Comparison of ENCODE assay signal across 10 cellular contexts in the genomic region with DNA sequence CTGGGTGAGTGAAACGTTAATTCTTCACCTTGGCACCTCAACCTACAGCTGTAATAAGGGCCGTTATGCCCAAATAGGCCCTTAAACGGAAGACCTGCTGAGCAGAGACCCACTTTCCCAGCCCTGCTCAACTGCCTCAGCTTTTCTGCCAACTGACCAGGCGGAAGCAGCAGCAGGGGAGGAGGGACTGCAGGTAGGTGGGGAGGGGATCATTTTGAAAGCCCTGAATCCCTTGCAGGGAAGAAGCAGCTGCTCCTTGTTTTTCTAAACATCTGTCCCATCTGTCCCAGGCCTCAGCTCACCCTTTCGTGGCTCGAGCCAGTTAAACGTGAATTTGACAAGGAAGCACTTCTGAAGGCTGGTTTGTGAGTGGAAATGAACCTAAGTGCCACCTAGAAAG. TPM values are rescaled to one million over a fixed set of nuclear protein-coding genes. Genes with fewer than 3 reads are reported as not detected.
A peak's percentile ranks its signal among the peaks of the same experiment; 100 is the strongest.
DNase-seq lines count a peak whose midpoint lies in the region; ATAC-seq and TF ChIP-seq lines count a peak whose summit lies in the region.
"Had no signal": no experiment of that assay in that cellular context is flagged by ENCODE, and none has a peak within 500 bp of the region (broad histone marks: within the 10 kb centered on the region; RNA-seq: fewer than 3 reads in every experiment).

No MANE protein-coding gene starts in this region.

- DNase-seq in NCI-H69 (lab: John Stamatoyannopoulos, UW) (peak; percentile 90), ovary (peak in 2 of 5 donors; percentile 17 to 22), DMS153 (lab: John Stamatoyannopoulos, UW) (no peak), activated gamma-delta T cell treated with Interleukin-2 at 50 U/mL for 16 hours (no peak)
- no peak for DNase-seq in stimulated activated CD4-positive, alpha-beta T cell treated with anti-CD3 and anti-CD28 coated beads, Interleukin-1b, Interleukin-23, amount 100 ng/mL, for 48 hours
- DNase-seq: KBM-7 had no signal

- TF ChIP-seq CTCF in DOHH2 (IDR thresholded peaks at IDR 0.05; ENCODE audit: low read depth, low read length, poor library complexity, severe bottlenecking) (no peak), ovary (IDR thresholded peaks at IDR 0.05) (no peak)

- H3K4me3 ChIP-seq in DOHH2 (ENCODE audit: low read length) (peak overlapping the region; percentile 83), duodenal mucosa (ENCODE audit: low read depth in 1 of 2, low read length in 2 of 2) (peak overlapping the region; percentile 94 to 95), ovary (peak overlapping the region; percentile 93)

- H3K4me1 ChIP-seq in DOHH2 (ENCODE audit: control insufficient read depth, low read length) (peaks cover 20% of the 10 kb centered on the region), duodenal mucosa (ENCODE audit: control insufficient read depth in 1 of 2, insufficient read depth in 2 of 2, low read length in 2 of 2) (peaks cover 22 to 27% of the 10 kb centered on the region in 2 donors), ovary (ENCODE audit: insufficient read depth) (peaks cover 7% of the 10 kb centered on the region)

- H3K4me2 ChIP-seq in DOHH2 (ENCODE audit: low read length), result peak overlapping the region; percentile 77

- no peak for TF ChIP-seq EP300 in ovary (IDR thresholded peaks at IDR 0.05)

- no peaks in the 10 kb centered on the region for H3F3A ChIP-seq in DOHH2 (ENCODE audit: control insufficient read depth, insufficient read depth)

- H3K9me2 ChIP-seq in DOHH2 (replicated peaks; ENCODE audit: control insufficient read depth, low read length), result no peaks in the 10 kb centered on the region

- H4K20me1 ChIP-seq in DOHH2 (ENCODE audit: control insufficient read depth, insufficient read depth, low read depth, low read length), result no peaks in the 10 kb centered on the region

- H3K27ac ChIP-seq in DOHH2 (ENCODE audit: low read depth, low read length) (no peak overlapping the region), duodenal mucosa (ENCODE audit: low read depth, low read length) (no peak overlapping the region), ovary (no peak overlapping the region)

- H3K27me3 ChIP-seq in DOHH2 (ENCODE audit: control insufficient read depth, low read length) (no peaks in the 10 kb centered on the region), duodenal mucosa (ENCODE audit: control insufficient read depth in 1 of 2, insufficient read depth in 2 of 2, low read length in 2 of 2) (no peaks in the 10 kb centered on the region), ovary (no peaks in the 10 kb centered on the region)
- H3K27me3 ChIP-seq: left lung had no signal

- intact Hi-C loops in ovary (cut with DNase I), result no loop called here

- WGBS in ovary, 3 donors, result 23 to 34% (median 27%) methylated on average over 7 of the region's 7 CpGs

- no peak for ATAC-seq in activated CD4-positive, CD25-positive, alpha-beta regulatory T cell treated with anti-CD3 and anti-CD28 coated beads, Interleukin-2, amount 50 U/mL, for 24 hours

- TF ChIP-seq POLR2A in ovary (IDR thresholded peaks at IDR 0.05), result no peak

- H3K79me2 ChIP-seq in DOHH2 (ENCODE audit: control insufficient read depth, low read length), result peaks cover 40% of the 10 kb centered on the region

- peak overlapping the region; percentile 92 to 94 for H3K9ac ChIP-seq in duodenal mucosa (ENCODE audit: low read depth in 1 of 2, low read length in 2 of 2)

- H3K36me3 ChIP-seq in DOHH2 (ENCODE audit: control insufficient read depth, low read length) (peaks cover 3% of the 10 kb centered on the region; the same call in 1 of the 2 replicates), duodenal mucosa (ENCODE audit: control insufficient read depth in 1 of 2, insufficient read depth in 2 of 2, low read length in 2 of 2) (no peaks in the 10 kb centered on the region), ovary (no peaks in the 10 kb centered on the region)
- H3K36me3 ChIP-seq: left lung had no signal

- H3K9me3 ChIP-seq in DOHH2 (ENCODE audit: control insufficient read depth, insufficient read depth, low read length), result no peaks in the 10 kb centered on the region
- no peaks in the 10 kb centered on the region for H3K9me3 ChIP-seq in duodenal mucosa (ENCODE audit: control insufficient read depth in 1 of 2, low read length in 2 of 2)
- H3K9me3 ChIP-seq in ovary, result no peaks in the 10 kb centered on the region
- H3K9me3 ChIP-seq: left lung had no signal

RNA-seq across cellular contexts. Expression of a gene that starts 1.0 kb away (rescaled TPM):
- total RNA-seq in ovary, result 10 to 100 TPM; 10.3 to 20.3 (median 12.2) TPM
- 10 to 100 TPM; 20.5 to 22.2 TPM for polyA plus RNA-seq in ovary
